In the genomic region with DNA sequence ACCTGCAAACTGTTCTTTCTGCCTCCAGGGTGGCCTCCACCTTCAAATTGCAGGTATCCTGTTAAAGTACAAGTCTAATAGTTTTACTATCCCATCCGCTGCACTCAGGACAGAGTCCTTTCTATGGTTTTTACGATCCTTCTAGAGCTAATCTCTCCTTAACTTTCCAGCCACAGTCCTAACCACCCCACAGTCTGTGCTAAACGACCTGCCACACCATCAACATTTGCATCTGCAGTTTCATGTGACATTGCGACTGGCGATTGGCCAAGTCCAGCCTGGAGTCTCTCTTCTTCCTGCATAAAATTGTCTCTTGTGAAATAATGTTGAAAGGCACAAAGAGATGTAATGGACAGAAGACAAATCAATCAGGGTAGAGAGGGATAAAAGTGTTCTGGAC, we compare ENCODE assay signal across 1 cellular context.
TF ChIP-seq lines count a peak whose summit lies in the region.

No MANE protein-coding gene starts in this region.

TF ChIP-seq in K562, 482 proteins besides CTCF, POLR2A, EP300 and RAD21:
- TF ChIP-seq NFIC (IDR thresholded peaks at IDR 0.05), result peak; percentile 89
- TF ChIP-seq, protein P1, sequence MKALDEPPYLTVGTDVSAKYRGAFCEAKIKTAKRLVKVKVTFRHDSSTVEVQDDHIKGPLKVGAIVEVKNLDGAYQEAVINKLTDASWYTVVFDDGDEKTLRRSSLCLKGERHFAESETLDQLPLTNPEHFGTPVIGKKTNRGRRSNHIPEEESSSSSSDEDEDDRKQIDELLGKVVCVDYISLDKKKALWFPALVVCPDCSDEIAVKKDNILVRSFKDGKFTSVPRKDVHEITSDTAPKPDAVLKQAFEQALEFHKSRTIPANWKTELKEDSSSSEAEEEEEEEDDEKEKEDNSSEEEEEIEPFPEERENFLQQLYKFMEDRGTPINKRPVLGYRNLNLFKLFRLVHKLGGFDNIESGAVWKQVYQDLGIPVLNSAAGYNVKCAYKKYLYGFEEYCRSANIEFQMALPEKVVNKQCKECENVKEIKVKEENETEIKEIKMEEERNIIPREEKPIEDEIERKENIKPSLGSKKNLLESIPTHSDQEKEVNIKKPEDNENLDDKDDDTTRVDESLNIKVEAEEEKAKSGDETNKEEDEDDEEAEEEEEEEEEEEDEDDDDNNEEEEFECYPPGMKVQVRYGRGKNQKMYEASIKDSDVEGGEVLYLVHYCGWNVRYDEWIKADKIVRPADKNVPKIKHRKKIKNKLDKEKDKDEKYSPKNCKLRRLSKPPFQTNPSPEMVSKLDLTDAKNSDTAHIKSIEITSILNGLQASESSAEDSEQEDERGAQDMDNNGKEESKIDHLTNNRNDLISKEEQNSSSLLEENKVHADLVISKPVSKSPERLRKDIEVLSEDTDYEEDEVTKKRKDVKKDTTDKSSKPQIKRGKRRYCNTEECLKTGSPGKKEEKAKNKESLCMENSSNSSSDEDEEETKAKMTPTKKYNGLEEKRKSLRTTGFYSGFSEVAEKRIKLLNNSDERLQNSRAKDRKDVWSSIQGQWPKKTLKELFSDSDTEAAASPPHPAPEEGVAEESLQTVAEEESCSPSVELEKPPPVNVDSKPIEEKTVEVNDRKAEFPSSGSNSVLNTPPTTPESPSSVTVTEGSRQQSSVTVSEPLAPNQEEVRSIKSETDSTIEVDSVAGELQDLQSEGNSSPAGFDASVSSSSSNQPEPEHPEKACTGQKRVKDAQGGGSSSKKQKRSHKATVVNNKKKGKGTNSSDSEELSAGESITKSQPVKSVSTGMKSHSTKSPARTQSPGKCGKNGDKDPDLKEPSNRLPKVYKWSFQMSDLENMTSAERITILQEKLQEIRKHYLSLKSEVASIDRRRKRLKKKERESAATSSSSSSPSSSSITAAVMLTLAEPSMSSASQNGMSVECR (CRISPR knock-in tag; IDR thresholded peaks at IDR 0.05), result 0 out of 2 replicates have a peak, but pooled peaks have one; percentile 23
- no peak for TF ChIP-seq ZKSCAN3 (CRISPR knock-in tag; IDR thresholded peaks at IDR 0.05)
- TF ChIP-seq, protein P2, sequence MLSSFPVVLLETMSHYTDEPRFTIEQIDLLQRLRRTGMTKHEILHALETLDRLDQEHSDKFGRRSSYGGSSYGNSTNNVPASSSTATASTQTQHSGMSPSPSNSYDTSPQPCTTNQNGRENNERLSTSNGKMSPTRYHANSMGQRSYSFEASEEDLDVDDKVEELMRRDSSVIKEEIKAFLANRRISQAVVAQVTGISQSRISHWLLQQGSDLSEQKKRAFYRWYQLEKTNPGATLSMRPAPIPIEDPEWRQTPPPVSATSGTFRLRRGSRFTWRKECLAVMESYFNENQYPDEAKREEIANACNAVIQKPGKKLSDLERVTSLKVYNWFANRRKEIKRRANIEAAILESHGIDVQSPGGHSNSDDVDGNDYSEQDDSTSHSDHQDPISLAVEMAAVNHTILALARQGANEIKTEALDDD (IDR thresholded peaks at IDR 0.05), result peak; percentile 75
- no peak for TF ChIP-seq CREB1 (IDR thresholded peaks at IDR 0.05)
- TF ChIP-seq CREB1 (CRISPR knock-in tag; IDR thresholded peaks at IDR 0.05), result 0 out of 2 replicates have a peak, but pooled peaks have one; percentile 17
- TF ChIP-seq CEBPG (CRISPR knock-in tag; IDR thresholded peaks at IDR 0.05), result no peak
- 0 out of 4 replicates have a peak, but pooled peaks of 1 of the 2 experiments have one; percentile 25 for TF ChIP-seq CEBPG (tag; conservative IDR thresholded peaks at IDR 0.05 in 1 of 2, IDR thresholded peaks at IDR 0.05 in 1 of 2)
